Comparison of ENCODE assay signal across 17 cellular contexts in the genomic region with DNA sequence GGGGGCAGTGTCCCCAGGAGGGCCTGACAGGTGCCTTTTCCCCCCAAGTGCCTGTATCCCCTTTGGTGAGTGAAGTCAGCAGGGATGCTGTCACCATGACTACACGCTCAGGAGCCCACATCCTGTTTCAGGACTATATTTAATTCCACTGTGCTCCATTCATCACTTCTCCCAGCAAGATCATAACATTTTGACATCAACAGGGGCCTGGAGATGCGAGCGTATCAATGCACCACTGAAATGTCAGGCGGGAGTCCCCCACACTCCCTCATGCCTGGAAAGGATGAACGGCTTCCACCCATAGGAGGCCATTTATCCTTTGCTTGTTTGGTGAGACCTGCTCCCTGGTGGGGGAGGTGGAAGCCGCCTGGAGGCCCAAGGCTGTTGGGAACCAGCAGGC.
"Had no signal": no experiment of that assay in that cellular context is flagged by ENCODE, and none has a peak within 500 bp of the region (broad histone marks: within the 10 kb centered on the region; RNA-seq: fewer than 3 reads in every experiment).

No MANE protein-coding gene starts in this region.

- H3K9me3 ChIP-seq: colonic mucosa, sigmoid colon, spleen, tibial artery, uterus had no signal

- H3K9me3 Mint-ChIP-seq: activated B cell treated with CpG ODN at 0.5 μM for 24 hours; activated CD4-positive, alpha-beta T cell treated with anti-CD3 and anti-CD28 coated beads, Interleukin-2, amount 10 ng/mL, durations not matched to agents 24 days and 14 days; activated naive CD4-positive, alpha-beta T cell treated with anti-CD3 and anti-CD28 coated beads, Interleukin-2, amount 50 U/mL, for 24 hours; activated T-cell treated with anti-CD3 and anti-CD28 coated beads, Interleukin-2, amount 50 U/mL, for 24 hours; neural crest cell; T-helper 2 cell treated with Interferon-gamma antibody and Interleukin-4, amounts not matched to agents 5 μg/mL and 100 μg/mL, for 36 hours had no signal

- DNase-seq: activated B cell treated with CpG ODN at 0.5 μM for 24 hours; activated CD4-positive, alpha-beta T cell treated with anti-CD3 and anti-CD28 coated beads, Interleukin-2, amount 10 ng/mL, durations not matched to agents 24 days and 14 days; activated effector memory CD4-positive, alpha-beta T cell treated with Interleukin-2 at 50 U/mL for 16 hours; activated T-cell treated with anti-CD3 and anti-CD28 coated beads, Interleukin-2, amount 50 U/mL, for 24 hours; central memory CD4-positive, alpha-beta T cell; colonic mucosa; midbrain; sigmoid colon; spleen; tibial artery; uterus had no signal

- H3K4me1 Mint-ChIP-seq: activated B cell treated with CpG ODN at 0.5 μM for 24 hours; activated naive CD4-positive, alpha-beta T cell treated with anti-CD3 and anti-CD28 coated beads, Interleukin-2, amount 50 U/mL, for 24 hours had no signal

- ATAC-seq: left lobe of liver had no signal

- H3K4me1 ChIP-seq: colonic mucosa, sigmoid colon, spleen, tibial artery, uterus had no signal

- H3K27me3 ChIP-seq: colonic mucosa, uterus had no signal

- H3K36me3 Mint-ChIP-seq: activated naive CD4-positive, alpha-beta T cell treated with anti-CD3 and anti-CD28 coated beads, Interleukin-2, amount 50 U/mL, for 24 hours; brain had no signal

- H3K36me3 ChIP-seq: colonic mucosa, sigmoid colon, spleen, tibial artery, uterus had no signal

- H3K4me3 ChIP-seq: colonic mucosa, hepatocyte, sigmoid colon, spleen, tibial artery, uterus had no signal

- H3K27ac Mint-ChIP-seq: activated B cell treated with CpG ODN at 0.5 μM for 24 hours; activated CD4-positive, alpha-beta T cell treated with anti-CD3 and anti-CD28 coated beads, Interleukin-2, amount 10 ng/mL, durations not matched to agents 24 days and 14 days; activated naive CD4-positive, alpha-beta T cell treated with anti-CD3 and anti-CD28 coated beads, Interleukin-2, amount 50 U/mL, for 24 hours; activated T-cell treated with anti-CD3 and anti-CD28 coated beads, Interleukin-2, amount 50 U/mL, for 24 hours; T-helper 2 cell treated with Interferon-gamma antibody and Interleukin-4, amounts not matched to agents 5 μg/mL and 100 μg/mL, for 36 hours had no signal

- H3K4me3 Mint-ChIP-seq: activated B cell treated with CpG ODN at 0.5 μM for 24 hours; activated CD4-positive, alpha-beta T cell treated with anti-CD3 and anti-CD28 coated beads, Interleukin-2, amount 10 ng/mL, durations not matched to agents 24 days and 14 days; activated naive CD4-positive, alpha-beta T cell treated with anti-CD3 and anti-CD28 coated beads, Interleukin-2, amount 50 U/mL, for 24 hours; activated T-cell treated with anti-CD3 and anti-CD28 coated beads, Interleukin-2, amount 50 U/mL, for 24 hours; brain; neural crest cell; T-helper 2 cell treated with Interferon-gamma antibody and Interleukin-4, amounts not matched to agents 5 μg/mL and 100 μg/mL, for 36 hours had no signal
